35 cellular contexts compared by ENCODE assay signal in the genomic region with DNA sequence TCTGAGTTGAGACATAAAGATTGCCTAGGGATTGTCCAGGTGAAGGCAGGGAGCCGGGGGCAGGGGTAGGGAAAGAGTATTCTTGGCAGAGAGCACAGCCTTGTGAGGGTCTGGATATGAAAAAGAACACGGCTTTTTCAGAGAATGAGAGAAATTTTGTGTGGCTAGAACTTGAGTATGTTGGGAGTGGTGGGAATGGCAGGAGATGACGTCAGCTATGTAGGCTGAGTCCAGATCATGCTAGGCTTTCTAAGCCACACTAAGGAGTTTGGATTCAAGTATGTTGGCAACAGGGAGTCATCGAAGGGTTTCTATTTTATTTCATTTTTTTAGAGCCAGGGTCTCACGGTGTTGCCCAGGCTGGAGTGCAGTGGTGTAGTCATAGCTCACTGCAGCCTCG. TPM values are rescaled to one million over a fixed set of nuclear protein-coding genes. Genes with fewer than 3 reads are reported as not detected.
"Had no signal": no experiment of that assay in that cellular context is flagged by ENCODE, and none has a peak within 500 bp of the region (broad histone marks: within the 10 kb centered on the region; RNA-seq: fewer than 3 reads in every experiment).

No MANE protein-coding gene starts in this region.

- H2AFZ ChIP-seq: PC-9 had no signal

- H3K27ac ChIP-seq: brain microvascular endothelial cell, PC-9, RWPE1 had no signal

- H3K4me3 Mint-ChIP-seq: activated CD4-positive, alpha-beta memory T cell treated with anti-CD3 and anti-CD28 coated beads for 36 hours; activated CD4-positive, alpha-beta T cell treated with anti-CD3 and anti-CD28 coated beads, Interleukin-2, amount 10 ng/mL, durations not matched to agents 7 days and 5 days; activated naive CD8-positive, alpha-beta T cell; activated naive CD8-positive, alpha-beta T cell treated with anti-CD3 and anti-CD28 coated beads, Interleukin-2, amount 50 U/mL, for 24 hours; activated T-cell treated with anti-CD3 and anti-CD28 coated beads, Interleukin-2, amount 50 U/mL, for 72 hours had no signal

- ATAC-seq: activated naive CD8-positive, alpha-beta T cell treated with anti-CD3 and anti-CD28 coated beads, Interleukin-2, amount 50 U/mL, for 24 hours; Right ventricle myocardium inferior; SK-N-SH treated with all-trans-retinoic acid at 6 μM for 48 hours had no signal

- H3K27me3 Mint-ChIP-seq: activated CD4-positive, alpha-beta memory T cell treated with anti-CD3 and anti-CD28 coated beads for 36 hours; activated CD4-positive, alpha-beta T cell treated with anti-CD3 and anti-CD28 coated beads, Interleukin-2, amount 10 ng/mL, durations not matched to agents 7 days and 5 days; activated naive CD8-positive, alpha-beta T cell; activated naive CD8-positive, alpha-beta T cell treated with anti-CD3 and anti-CD28 coated beads, Interleukin-2, amount 50 U/mL, for 24 hours had no signal

- H3K36me3 ChIP-seq: brain microvascular endothelial cell, MG63 had no signal

- H3K27ac Mint-ChIP-seq: activated CD4-positive, alpha-beta memory T cell treated with anti-CD3 and anti-CD28 coated beads for 36 hours; activated CD4-positive, alpha-beta T cell treated with anti-CD3 and anti-CD28 coated beads, Interleukin-2, amount 10 ng/mL, durations not matched to agents 7 days and 5 days; activated naive CD8-positive, alpha-beta T cell; activated naive CD8-positive, alpha-beta T cell treated with anti-CD3 and anti-CD28 coated beads, Interleukin-2, amount 50 U/mL, for 24 hours; activated T-cell treated with anti-CD3 and anti-CD28 coated beads, Interleukin-2, amount 50 U/mL, for 72 hours; activated T-helper 2 cell treated with anti-CD3 and anti-CD28 coated beads, Interferon-gamma antibody, Interleukin-2, Interleukin-4, amounts not matched to agents 10 μg/mL and 5 μg/mL and 100 μg/mL, durations not matched to agents 14 hours and 24 hours and 36 hours had no signal

- H3K9me3 Mint-ChIP-seq: activated CD4-positive, alpha-beta memory T cell treated with anti-CD3 and anti-CD28 coated beads for 36 hours; activated CD4-positive, alpha-beta T cell treated with anti-CD3 and anti-CD28 coated beads, Interleukin-2, amount 10 ng/mL, durations not matched to agents 7 days and 5 days; activated naive CD8-positive, alpha-beta T cell treated with anti-CD3 and anti-CD28 coated beads, Interleukin-2, amount 50 U/mL, for 24 hours; activated T-cell treated with anti-CD3 and anti-CD28 coated beads, Interleukin-2, amount 50 U/mL, for 72 hours; activated T-helper 2 cell treated with anti-CD3 and anti-CD28 coated beads, Interferon-gamma antibody, Interleukin-2, Interleukin-4, amounts not matched to agents 10 μg/mL and 5 μg/mL and 100 μg/mL, durations not matched to agents 14 hours and 24 hours and 36 hours had no signal

- H3K27me3 ChIP-seq: brain microvascular endothelial cell, MG63 had no signal

- H3K4me3 ChIP-seq: MG63, PC-9 had no signal

- H3K9me3 ChIP-seq: MG63 had no signal

- DNase-seq: activated CD4-positive, alpha-beta memory T cell treated with anti-CD3 and anti-CD28 coated beads for 36 hours; activated CD4-positive, alpha-beta T cell treated with anti-CD3 and anti-CD28 coated beads, Interleukin-2, amount 10 ng/mL, durations not matched to agents 7 days and 5 days; activated gamma-delta T cell; activated naive CD4-positive, alpha-beta T cell treated with Interleukin-2 at 50 U/mL for 16 hours; activated naive CD8-positive, alpha-beta T cell treated with anti-CD3 and anti-CD28 coated beads, Interleukin-2, amount 50 U/mL, for 24 hours; activated T-cell treated with anti-CD3 and anti-CD28 coated beads, Interleukin-2, amount 50 U/mL, for 1 hour; activated T-cell treated with anti-CD3 and anti-CD28 coated beads, Interleukin-2, amount 50 U/mL, for 72 hours; anterior cingulate cortex; brain microvascular endothelial cell; central memory CD4-positive, alpha-beta T cell; Kasumi-1; KBM-7; MG63; NCI-H1048; NCI-H1105 treated with DMSO at 0.1 percent for 48 hours; NCI-H146; NCI-H187; NCI-H2029 treated with DMSO at 0.1 percent for 48 hours; NCI-H2107; NCI-H2171; NCI-H510A; NCI-H526; NCI-H748 treated with DMSO at 0.1 percent for 48 hours; NK-92 treated with Interleukin-12 subunit alpha and Interleukin-12 subunit beta, amount 100 ng/mL, for 24 hours; PC-9; SIG-M5; T-helper 1 cell had no signal

- H3K4me1 Mint-ChIP-seq: activated naive CD8-positive, alpha-beta T cell treated with anti-CD3 and anti-CD28 coated beads, Interleukin-2, amount 50 U/mL, for 24 hours had no signal

- H3K4me2 ChIP-seq: PC-9 had no signal

RNA-seq across cellular contexts. Expression of a gene that starts 40.0 kb away (rescaled TPM):
- total RNA-seq: chondrocyte, PC-9, Right ventricle myocardium inferior had no signal

RNA-seq across cellular contexts. Expression of a gene that starts 53.9 kb away (rescaled TPM):
- total RNA-seq: activated CD4-positive, alpha-beta T cell treated with anti-CD3 and anti-CD28 coated beads, Interleukin-2, amount 10 ng/mL, durations not matched to agents 7 days and 5 days; activated T-cell treated with anti-CD3 and anti-CD28 coated beads, Interleukin-2, amount 50 U/mL, for 72 hours; chondrocyte; PC-9; Right ventricle myocardium inferior; SK-MEL-5; T-helper 2 cell treated with Interferon-gamma antibody and Interleukin-4, amounts not matched to agents 100 ng/mL and 5 ng/mL, for 36 hours had no signal
